Comparison of ENCODE assay signal across 1 cellular context in genomic region chr4:72112514-72113156, GRCh38.
TF ChIP-seq lines count a peak whose summit lies in the region.

No MANE protein-coding gene starts in this region.

TF ChIP-seq in HCT116, 20 proteins besides CTCF, POLR2A, EP300 and RAD21 (continued from another document):
- TF ChIP-seq ZBTB33 (IDR thresholded peaks at IDR 0.05; ENCODE audit: extremely low read depth, insufficient replicate concordance, low read length) (no peak), TCF7L2 (IDR thresholded peaks at IDR 0.05; ENCODE audit: borderline replicate concordance, extremely low read depth, insufficient read depth, insufficient read length) (peak; percentile 24), ZFX (IDR thresholded peaks at IDR 0.05) (no peak), EZH2phosphoT487 (IDR thresholded peaks at IDR 0.05; ENCODE audit: borderline replicate concordance) (no peak), SIN3A (IDR thresholded peaks at IDR 0.05; ENCODE audit: low read depth) (no peak), POLR2AphosphoS5 (IDR thresholded peaks at IDR 0.05; ENCODE audit: low read depth, low read length) (no peak), CEBPB (IDR thresholded peaks at IDR 0.05; ENCODE audit: low read depth) (0 out of 2 replicates have a peak, but pooled peaks have one; percentile 11), JUND (IDR thresholded peaks at IDR 0.05) (peak; percentile 66), ZNF274 (IDR thresholded peaks at IDR 0.05; ENCODE audit: low read depth, low read length) (no peak)
